ENCODE assay signal across 7 cellular contexts in genomic region chr13:78426183-78426582, GRCh38.
"Had no signal": no experiment of that assay in that cellular context is flagged by ENCODE, and none has a peak within 500 bp of the region (broad histone marks: within the 10 kb centered on the region; RNA-seq: fewer than 3 reads in every experiment).

No MANE protein-coding gene starts in this region.

- FAIRE-seq: GM12878, GM12891, GM12892, GM18507, GM19239 had no signal

- DNase-seq: GDM1, GF-D8 had no signal

- H3K4me3 ChIP-seq: GM12878 had no signal

- ATAC-seq: GM12878 had no signal
